ENCODE assay signal across 27 cellular contexts in genomic region chr7:30645661-30646060, GRCh38. TPM values are rescaled to one million over a fixed set of nuclear protein-coding genes. Genes with fewer than 3 reads are reported as not detected.
DNase-seq lines count a peak whose midpoint lies in the region; ATAC-seq, FAIRE-seq and TF ChIP-seq lines count a peak whose summit lies in the region.
"Had no signal": no experiment of that assay in that cellular context is flagged by ENCODE, and none has a peak within 500 bp of the region (broad histone marks: within the 10 kb centered on the region; RNA-seq: fewer than 3 reads in every experiment).

No MANE protein-coding gene starts in this region.

- H3K27ac Mint-ChIP-seq in neural crest cell (ENCODE audit: unreplicated experiment) = no peak overlapping the region
- H3K27ac Mint-ChIP-seq: CD14-positive monocyte; CD4-positive, alpha-beta T cell; GM23338; HFFc6 had no signal

- no peak overlapping the region for H3K4me3 ChIP-seq in K562
- H3K4me3 ChIP-seq: A549; BLaER1 treated with 17β-estradiol and CSF1 and Interleukin-3, amounts not matched to agents 10 nM and 100 nM; GM23338; HAP-1 had no signal

- H3K36me3 Mint-ChIP-seq in activated T-cell treated with anti-CD3 and anti-CD28 coated beads, Interleukin-2, amount 50 U/mL, for 4 hours (ENCODE audit: insufficient read depth) = peaks cover 9% of the 10 kb centered on the region
- peaks cover 19% of the 10 kb centered on the region for H3K36me3 Mint-ChIP-seq in neural crest cell (ENCODE audit: low read depth)

- H3K4me3 Mint-ChIP-seq in activated T-cell treated with anti-CD3 and anti-CD28 coated beads, Interleukin-2, amount 50 U/mL, for 4 hours = no peak overlapping the region
- H3K4me3 Mint-ChIP-seq in neural crest cell = peak overlapping the region; percentile 31
- H3K4me3 Mint-ChIP-seq: CD14-positive monocyte; CD4-positive, alpha-beta T cell; CD8-positive, alpha-beta memory T cell; GM23338; HFFc6 had no signal

- H3K4me2 ChIP-seq in K562 (ENCODE audit: insufficient read depth, low read length) = no peak overlapping the region
- H3K4me2 ChIP-seq: A549; BLaER1 treated with 17β-estradiol and CSF1 and Interleukin-3, amounts not matched to agents 10 nM and 100 nM; GM23338 had no signal

- POLR2A ChIA-PET in K562 (lab: Yijun Ruan, JAX) = interaction anchor here (1.1 to 1.6 kb wide), 3 partner anchors 8 to 21 kb away, joined by 3 to 5 read pairs (median 3); no protein-coding TSS in a partner anchor

- no peaks in the 10 kb centered on the region for H3K79me2 ChIP-seq in K562 (ENCODE audit: control insufficient read depth, insufficient read depth, low read length)

- intact Hi-C loops in K562 (cut with micrococcal nuclease) = no loop called here

- FAIRE-seq in K562 (lab: Jason Lieb, UNC) = no peak
- FAIRE-seq: A549, GM12891 had no signal

- no peaks in the 10 kb centered on the region for H3K9me1 ChIP-seq in K562 (ENCODE audit: control insufficient read depth, insufficient read depth, low read length)

- TF ChIP-seq POLR2A in K562 (conservative IDR thresholded peaks at IDR 0.05) = no peak

- TF ChIP-seq RAD21 in K562 (CRISPR knock-in tag; conservative IDR thresholded peaks at IDR 0.05 in 1 of 2, IDR thresholded peaks at IDR 0.05 in 1 of 2) = no peak

- CTCF ChIA-PET in K562 (lab: Yijun Ruan, JAX; ENCODE audit: low intra/inter-chr PET ratio) = no interaction called here

- H3K27ac ChIP-seq in K562 (ENCODE audit: extremely low read depth, low read depth, low read length) = no peak overlapping the region
- H3K27ac ChIP-seq: A549; BLaER1 treated with 17β-estradiol and CSF1 and Interleukin-3, amounts not matched to agents 10 nM and 100 nM had no signal

- in situ Hi-C loops in GM13976 (cut with MboI; ENCODE audit: low sequenced_read_pairs, unreplicated experiment) (no loop called here), K562 (cut with MboI) (no loop called here)

- no peak for ATAC-seq in activated T-cell treated with anti-CD3 and anti-CD28 coated beads, Interleukin-2, amount 50 U/mL, for 4 hours
- ATAC-seq in K562 (no peak), HG02970 (IDR thresholded peaks at IDR 0.05; ENCODE audit: low FRiP score, unreplicated experiment) (no peak)
- ATAC-seq: A549, GM23338 had no signal

- peak; percentile 8 to 14 for DNase-seq in activated T-cell treated with anti-CD3 and anti-CD28 coated beads, Interleukin-2, amount 50 U/mL, for 48 hours
- DNase-seq in activated T-cell treated with anti-CD3 and anti-CD28 coated beads, Interleukin-2, amount 50 U/mL, for 4 hours = no peak
- peak; percentile 16 for DNase-seq in GM13976 (ENCODE audit: low spot score)
- DNase-seq in K562 (ENCODE audit: extremely low read depth in 1 of 4, low spot score in 3 of 4) = no peak
- DNase-seq in neural crest cell (ENCODE audit: low read depth, low spot score) = no peak
- DNase-seq in Kasumi-1 (lab: John Stamatoyannopoulos, UW) = no peak
- DNase-seq in T1000 (lab: John Stamatoyannopoulos, UW) = no peak
- DNase-seq: 8988T; ACHN; AML-193; BE2C; CD4-positive, alpha-beta T cell; CD8-positive, alpha-beta memory T cell; DMS53; DMS79 treated with DMSO at 0.1 percent for 48 hours; GF-D8; HFFc6 had no signal

- no peak overlapping the region for H2AFZ ChIP-seq in K562 (ENCODE audit: low read depth, low read length)
- H2AFZ ChIP-seq: GM23338 had no signal

- TF ChIP-seq EP300 in K562 (IDR thresholded peaks at IDR 0.05; ENCODE audit: low read length) = no peak

- WGBS in K562 (ENCODE audit: insufficient coverage, low coverage, missing lambda C conversion rate) = 80% methylated on average over 3 of the region's 3 CpGs

- no peak overlapping the region for H3K9ac ChIP-seq in K562 (ENCODE audit: insufficient read depth in 1 of 2, low read depth in 2 of 2, low read length in 2 of 2)
- H3K9ac ChIP-seq: BLaER1 treated with 17β-estradiol and CSF1 and Interleukin-3, amounts not matched to agents 10 nM and 100 nM had no signal

- peaks cover 13% of the 10 kb centered on the region; the same call in 2 of the 3 replicates for H3K36me3 ChIP-seq in K562 (ENCODE audit: control insufficient read depth, insufficient read depth, low read length)

- BruUV-seq in K562 (replicated peaks; lab: Mats Ljungman, UMichigan) = no TSS peak

- H3K4me1 Mint-ChIP-seq in activated T-cell treated with anti-CD3 and anti-CD28 coated beads, Interleukin-2, amount 50 U/mL, for 4 hours (ENCODE audit: low read depth) = no peaks in the 10 kb centered on the region
- H3K4me1 Mint-ChIP-seq in neural crest cell = peaks cover 5% of the 10 kb centered on the region
- H3K4me1 Mint-ChIP-seq: CD14-positive monocyte; CD8-positive, alpha-beta memory T cell had no signal

- H3K9me3 Mint-ChIP-seq in activated T-cell treated with anti-CD3 and anti-CD28 coated beads, Interleukin-2, amount 50 U/mL, for 4 hours = no peaks in the 10 kb centered on the region
- no peaks in the 10 kb centered on the region for H3K9me3 Mint-ChIP-seq in neural crest cell
- H3K9me3 Mint-ChIP-seq: CD4-positive, alpha-beta T cell; CD8-positive, alpha-beta memory T cell; GM23338; HFFc6 had no signal

- no peaks in the 10 kb centered on the region for H3K27me3 Mint-ChIP-seq in activated T-cell treated with anti-CD3 and anti-CD28 coated beads, Interleukin-2, amount 50 U/mL, for 4 hours (ENCODE audit: low read depth)
- no peaks in the 10 kb centered on the region for H3K27me3 Mint-ChIP-seq in neural crest cell (ENCODE audit: low read depth)
- H3K27me3 Mint-ChIP-seq: CD4-positive, alpha-beta T cell; CD8-positive, alpha-beta memory T cell had no signal

- H3K9me3 ChIP-seq in K562 (replicated peaks; ENCODE audit: control insufficient read depth, insufficient read depth, low read depth, low read length) = no peaks in the 10 kb centered on the region
- H3K9me3 ChIP-seq: A549; BE2C; BLaER1 treated with 17β-estradiol and CSF1 and Interleukin-3, amounts not matched to agents 10 nM and 100 nM; HAP-1 had no signal

- peaks cover 0 to 7% of the 10 kb centered on the region in 2 experiments; a peak in 2 of 5 replicates for H3K27me3 ChIP-seq in K562 (ENCODE audit: control insufficient read depth in 2 of 2, insufficient read depth in 2 of 2, low read length in 2 of 2)
- H3K27me3 ChIP-seq: BE2C; BLaER1 treated with 17β-estradiol and CSF1 and Interleukin-3, amounts not matched to agents 10 nM and 100 nM had no signal

- H3K4me1 ChIP-seq in K562 (replicated peaks in 1 of 2; ENCODE audit: control insufficient read depth in 2 of 2, insufficient read depth in 2 of 2, low read length in 2 of 2) = no peaks in the 10 kb centered on the region; a peak in 1 of 5 replicates
- H3K4me1 ChIP-seq: A549; BLaER1 treated with 17β-estradiol and CSF1 and Interleukin-3, amounts not matched to agents 10 nM and 100 nM; HAP-1 had no signal

- TF ChIP-seq CTCF in GM13976 (IDR thresholded peaks at IDR 0.05; ENCODE audit: borderline replicate concordance, control extremely low read depth, extremely low read depth, insufficient read depth, missing control alignments) (no peak), K562 (IDR thresholded peaks at IDR 0.05 in 2 of 3, conservative IDR thresholded peaks at IDR 0.05 in 1 of 3; ENCODE audit: insufficient read depth in 2 of 3, low read depth in 1 of 3, low read length in 3 of 3) (no peak), neural crest cell (conservative IDR thresholded peaks at IDR 0.05) (no peak)

- peaks cover 4% of the 10 kb centered on the region; the same call in 1 of the 2 replicates for H4K20me1 ChIP-seq in K562 (replicated peaks; ENCODE audit: control insufficient read depth, insufficient read depth, low read length)

RNA-seq across cellular contexts. Expression of gene CRHR2, which starts 36.6 kb away (rescaled TPM):
- not detected for total RNA-seq in activated T-cell treated with anti-CD3 and anti-CD28 coated beads, Interleukin-2, amount 50 U/mL, for 4 hours
- not detected in 2 replicates for total RNA-seq in K562 (2011; cell fraction: chromatin; rRNA removed; ENCODE audit: low replicate concordance)
- total RNA-seq in K562 (2011; cell fraction: nucleolus; rRNA removed) = not detected in 2 replicates
- not detected in 2 replicates for total RNA-seq in K562 (2011; cell fraction: nucleoplasm; rRNA removed)
- total RNA-seq in K562 (2014; rRNA removed) (not detected in 2 replicates), K562 (2014; rRNA removed; fragmentation: Illumina TruSeq; extraction: Trizol) (not detected in 2 replicates), K562 (2015; rRNA removed; fragmentation: Illumina TruSeq; extraction: Trizol) (not detected in 2 replicates), K562 (2021) (not detected in 2 replicates), neural crest cell (0.18 TPM in 1 of 2 replicates, not detected in the other)
- polyA plus RNA-seq in K562 (2011; rRNA removed) (not detected in 2 replicates), K562 (2014; fragmentation: Illumina TruSeq; extraction: Trizol) (not detected in 2 replicates), K562 (2014; fragmentation: Nextera tagmentation; extraction: Ambion mirVana) (not detected), K562 (2014; rRNA removed) (not detected in 2 replicates)
- not detected in 2 replicates for polyA plus RNA-seq in K562 (2011; cell fraction: cytosol; rRNA removed)
- polyA plus RNA-seq in K562 (2011; cell fraction: nucleus; rRNA removed) = not detected in 2 replicates
- polyA plus RNA-seq in K562 (2012) = not detected in 2 replicates
- polyA minus RNA-seq in K562 (2011; rRNA and poly(A)+ RNA removed) = not detected in 2 replicates
- polyA minus RNA-seq in K562 (2011; cell fraction: cytosol; rRNA and poly(A)+ RNA removed) = not detected in 2 replicates
- polyA minus RNA-seq in K562 (2011; cell fraction: nucleus; rRNA and poly(A)+ RNA removed) = not detected in 2 replicates
- total RNA-seq: CD4-positive, alpha-beta T cell; CD8-positive, alpha-beta memory T cell; Daoy; G401; H4; HFFc6 had no signal
- polyA plus RNA-seq: A549; CD14-positive monocyte; CD8-positive, alpha-beta memory T cell had no signal

RNA-seq across cellular contexts. Expression of gene GARS1, which starts 51.0 kb away (rescaled TPM):
- 100 to 1,000 TPM; 366 to 488 (median 410) TPM for total RNA-seq in activated T-cell treated with anti-CD3 and anti-CD28 coated beads, Interleukin-2, amount 50 U/mL, for 4 hours
- 222 and 446 TPM in 2 replicates for total RNA-seq in K562 (2011; cell fraction: chromatin; rRNA removed; ENCODE audit: low replicate concordance)
- total RNA-seq in K562 (2011; cell fraction: nucleolus; rRNA removed) = 158 and 190 TPM in 2 replicates
- 225 and 258 TPM in 2 replicates for total RNA-seq in K562 (2011; cell fraction: nucleoplasm; rRNA removed)
- total RNA-seq in K562 (2014; rRNA removed) (142 and 196 TPM in 2 replicates), K562 (2014; rRNA removed; fragmentation: Illumina TruSeq; extraction: Trizol) (272 and 300 TPM in 2 replicates), K562 (2015; rRNA removed; fragmentation: Illumina TruSeq; extraction: Trizol) (147 TPM in 2 replicates), K562 (2021) (270 and 312 TPM in 2 replicates), neural crest cell (151 and 152 TPM in 2 replicates)
- polyA plus RNA-seq in K562 (2011; rRNA removed) (391 and 636 TPM in 2 replicates), K562 (2014; fragmentation: Illumina TruSeq; extraction: Trizol) (650 and 769 TPM in 2 replicates), K562 (2014; fragmentation: Nextera tagmentation; extraction: Ambion mirVana) (100 to 1,000 TPM; 205 to 227 TPM), K562 (2014; rRNA removed) (234 and 319 TPM in 2 replicates)
- 349 and 578 TPM in 2 replicates for polyA plus RNA-seq in K562 (2011; cell fraction: cytosol; rRNA removed)
- polyA plus RNA-seq in K562 (2011; cell fraction: nucleus; rRNA removed) = 440 and 547 TPM in 2 replicates
- 138 and 517 TPM in 2 replicates for polyA plus RNA-seq in K562 (2012)
- 421 and 586 TPM in 2 replicates for polyA minus RNA-seq in K562 (2011; rRNA and poly(A)+ RNA removed)
- 264 and 340 TPM in 2 replicates for polyA minus RNA-seq in K562 (2011; cell fraction: cytosol; rRNA and poly(A)+ RNA removed)
- 178 and 266 TPM in 2 replicates for polyA minus RNA-seq in K562 (2011; cell fraction: nucleus; rRNA and poly(A)+ RNA removed)

Comparison
In these comparisons a context has a peak if more than half of its experiments do, and no peak if none do; other contexts are left out.
1. DNase-seq: peak in activated T-cell treated with anti-CD3 and anti-CD28 coated beads, Interleukin-2, amount 50 U/mL, for 48 hours (2 of 2) and GM13976 (single experiment); none in activated T-cell treated with anti-CD3 and anti-CD28 coated beads, Interleukin-2, amount 50 U/mL, for 4 hours (single experiment), K562 (0 of 4), neural crest cell (single experiment), Kasumi-1 (0 of 2) and T1000 (single experiment).